In genomic region chr10:7512487-7512886, GRCh38 we compare ENCODE assay signal across 12 cellular contexts.
A peak's percentile ranks its signal among the peaks of the same experiment; 100 is the strongest.
DNase-seq lines count a peak whose midpoint lies in the region; ATAC-seq lines count a peak whose summit lies in the region.
"Had no signal": no experiment of that assay in that cellular context is flagged by ENCODE, and none has a peak within 500 bp of the region (broad histone marks: within the 10 kb centered on the region; RNA-seq: fewer than 3 reads in every experiment).

No MANE protein-coding gene starts in this region.

- peaks cover 8% of the 10 kb centered on the region for H3K36me3 Mint-ChIP-seq in CD4-positive, CD25-positive, alpha-beta regulatory T cell
- no peaks in the 10 kb centered on the region for H3K36me3 Mint-ChIP-seq in central memory CD8-positive, alpha-beta T cell (ENCODE audit: insufficient read depth)

- H3K4me1 ChIP-seq in CD4-positive, CD25-positive, alpha-beta regulatory T cell (ENCODE audit: control insufficient read depth, insufficient read depth, low read length, poor library complexity, severe bottlenecking): peaks cover 16% of the 10 kb centered on the region
- H3K4me1 ChIP-seq in effector memory CD4-positive, alpha-beta T cell (ENCODE audit: control insufficient read depth, insufficient read depth, low read length, poor library complexity, severe bottlenecking): peaks cover 11% of the 10 kb centered on the region

- peak in 1 of 3 donors; percentile 22 for DNase-seq in CD4-positive, CD25-positive, alpha-beta regulatory T cell
- DNase-seq in Daoy (ENCODE audit: low read depth) (peak; percentile 10), NCI-H748 (lab: John Stamatoyannopoulos, UW; ENCODE audit: unreplicated experiment) (peak; percentile 49), putamen (ENCODE audit: low spot score) (no peak), nucleus accumbens (lab: John Stamatoyannopoulos, UW) (no peak), SIG-M5 (lab: John Stamatoyannopoulos, UW) (no peak)
- no peak for DNase-seq in central memory CD8-positive, alpha-beta T cell (ENCODE audit: low spot score in 2 of 2)
- no peak for DNase-seq in effector memory CD4-positive, alpha-beta T cell
- DNase-seq: C1 segment of cervical spinal cord, kidney glomerular epithelial cell, NCI-H2081 treated with DMSO at 0.1 percent for 48 hours, NCI-H774 had no signal

- H3K36me3 ChIP-seq in CD4-positive, CD25-positive, alpha-beta regulatory T cell (ENCODE audit: control insufficient read depth, insufficient read depth, low read length): no peaks in the 10 kb centered on the region
- H3K36me3 ChIP-seq in effector memory CD4-positive, alpha-beta T cell (ENCODE audit: control insufficient read depth, insufficient read depth, low read length): no peaks in the 10 kb centered on the region

- H3K27ac Mint-ChIP-seq in CD4-positive, CD25-positive, alpha-beta regulatory T cell: peak overlapping the region in 2 of 3 donors; percentile 27 to 90
- H3K27ac Mint-ChIP-seq in central memory CD8-positive, alpha-beta T cell (ENCODE audit: low read depth): peak overlapping the region; percentile 69

- no peak overlapping the region for H3K4me3 ChIP-seq in CD4-positive, CD25-positive, alpha-beta regulatory T cell (ENCODE audit: low read depth, low read length)
- H3K4me3 ChIP-seq in effector memory CD4-positive, alpha-beta T cell (ENCODE audit: insufficient read depth, low read depth, low read length, poor library complexity, severe bottlenecking): no peak overlapping the region

- no peaks in the 10 kb centered on the region for H3K27me3 ChIP-seq in CD4-positive, CD25-positive, alpha-beta regulatory T cell (ENCODE audit: control insufficient read depth, insufficient read depth, low read length)
- H3K27me3 ChIP-seq in effector memory CD4-positive, alpha-beta T cell (replicated peaks; ENCODE audit: control insufficient read depth, insufficient read depth, low read length, poor library complexity, severe bottlenecking): no peaks in the 10 kb centered on the region

- no peaks in the 10 kb centered on the region for H3K27me3 Mint-ChIP-seq in CD4-positive, CD25-positive, alpha-beta regulatory T cell
- no peaks in the 10 kb centered on the region for H3K27me3 Mint-ChIP-seq in central memory CD8-positive, alpha-beta T cell

- no peak overlapping the region for H3K27ac ChIP-seq in CD4-positive, CD25-positive, alpha-beta regulatory T cell (ENCODE audit: insufficient read depth, low read length, poor library complexity, severe bottlenecking)
- no peak overlapping the region for H3K27ac ChIP-seq in effector memory CD4-positive, alpha-beta T cell (ENCODE audit: insufficient read depth, low read length, poor library complexity, severe bottlenecking)

- peaks cover 1 to 27% (median 7%) of the 10 kb centered on the region in 7 donors for H3K9me3 Mint-ChIP-seq in CD4-positive, CD25-positive, alpha-beta regulatory T cell
- peaks cover 20% of the 10 kb centered on the region for H3K9me3 Mint-ChIP-seq in central memory CD8-positive, alpha-beta T cell

- H3K4me1 Mint-ChIP-seq in CD4-positive, CD25-positive, alpha-beta regulatory T cell: peaks cover 0 to 66% (median 33%) of the 10 kb centered on the region in 4 donors
- H3K4me1 Mint-ChIP-seq in central memory CD8-positive, alpha-beta T cell: peaks cover 52% of the 10 kb centered on the region

- peaks cover 4 to 6% of the 10 kb centered on the region in 2 experiments for H3K9me3 ChIP-seq in CD4-positive, CD25-positive, alpha-beta regulatory T cell (ENCODE audit: control insufficient read depth in 2 of 2, low read length in 2 of 2)
- H3K9me3 ChIP-seq in effector memory CD4-positive, alpha-beta T cell (ENCODE audit: control insufficient read depth, low read length): no peaks in the 10 kb centered on the region

- ATAC-seq in CD4-positive, CD25-positive, alpha-beta regulatory T cell (ENCODE audit: low read depth in 2 of 2): peak in 1 of 2 donors; percentile 31
- ATAC-seq in central memory CD8-positive, alpha-beta T cell (replicated peaks; ENCODE audit: extremely low read depth, poor library complexity, severe bottlenecking): peak; percentile 38

- peak overlapping the region in 3 of 4 donors; percentile 41 to 84 (median 61) for H3K4me3 Mint-ChIP-seq in CD4-positive, CD25-positive, alpha-beta regulatory T cell
- peak overlapping the region; percentile 34 for H3K4me3 Mint-ChIP-seq in central memory CD8-positive, alpha-beta T cell

Comparison
In these comparisons a context has a peak if more than half of its experiments do, and no peak if none do; other contexts are left out.
1. DNase-seq: peak in Daoy (single experiment) and NCI-H748 (single experiment); none in central memory CD8-positive, alpha-beta T cell (0 of 2), effector memory CD4-positive, alpha-beta T cell (0 of 3), putamen (single experiment), nucleus accumbens (0 of 56) and SIG-M5 (single experiment).